ENCODE assay signal across 8 cellular contexts in the genomic region with DNA sequence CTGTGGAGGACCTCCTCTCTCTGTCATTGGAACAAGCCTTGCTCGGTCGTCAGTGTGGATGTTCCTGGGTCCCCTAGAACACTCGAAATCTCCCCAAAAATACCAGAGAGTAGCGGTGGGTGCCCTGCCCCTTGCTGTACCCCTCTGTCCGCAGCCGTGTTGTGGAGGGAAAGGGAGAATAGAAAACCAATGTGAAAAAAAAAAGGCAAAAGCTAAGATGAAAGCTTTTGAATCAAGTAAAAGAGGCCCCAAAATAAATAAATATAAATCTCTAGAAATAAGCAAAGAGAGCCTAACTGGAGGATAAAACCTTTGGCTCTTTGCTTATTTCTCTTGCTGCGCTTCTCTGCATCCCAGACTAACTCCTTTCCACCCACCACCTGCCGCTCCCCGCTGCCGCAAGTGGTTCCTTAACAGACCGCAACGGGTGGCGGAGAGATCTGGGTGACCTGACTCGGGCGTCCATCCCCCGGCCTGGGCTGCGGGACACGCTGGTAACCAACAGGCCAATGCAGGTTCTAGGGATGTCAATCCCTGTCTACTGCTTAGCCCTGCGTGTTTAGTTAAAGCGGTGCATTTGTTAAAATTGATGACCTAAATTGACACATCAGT.
DNase-seq lines count a peak whose midpoint lies in the region; ATAC-seq and TF ChIP-seq lines count a peak whose summit lies in the region.

No MANE protein-coding gene starts in this region.

- H3K9me3 ChIP-seq in BE2C = no peaks in the 10 kb centered on the region

- POLR2A ChIA-PET in HEK293T (lab: Yijun Ruan, JAX) = interaction anchor here (0.8 to 2.1 kb wide), 14 partner anchors 10 to 743 kb away, joined by 3 to 16 read pairs (median 5); a partner anchor contains a TSS

- peaks cover 33% of the 10 kb centered on the region for H3K27me3 Mint-ChIP-seq in brain
- peaks cover 53% of the 10 kb centered on the region for H3K27me3 Mint-ChIP-seq in mesothelial cell of epicardium (ENCODE audit: low read depth)

- H3K4me1 ChIP-seq in BE2C = no peaks in the 10 kb centered on the region

- DNase-seq in BE2C (peak; percentile 47), HEK293T (ENCODE audit: extremely low spot score) (peak; percentile 33), mesothelial cell of epicardium (ENCODE audit: low spot score in 2 of 2, unreplicated experiment in 2 of 2) (no peak), activated gamma-delta T cell (lab: John Stamatoyannopoulos, UW) (no peak), GM19240 (ENCODE audit: insufficient read length, low spot score) (no peak)

- H3K27me3 ChIP-seq in BE2C = no peaks in the 10 kb centered on the region

- ATAC-seq in HG03457 (IDR thresholded peaks at IDR 0.05; ENCODE audit: unreplicated experiment) (no peak), GM18873 (IDR thresholded peaks at IDR 0.05; ENCODE audit: low FRiP score, unreplicated experiment) (no peak)

- H3K4me1 Mint-ChIP-seq in brain = peaks cover 23% of the 10 kb centered on the region
- H3K4me1 Mint-ChIP-seq in mesothelial cell of epicardium = peaks cover 18% of the 10 kb centered on the region

- H3K4me3 Mint-ChIP-seq in brain (peak overlapping the region; percentile 90 to 95 (median 92)), mesothelial cell of epicardium (peak overlapping the region; percentile 74)

- TF ChIP-seq CTCF in BE2C (IDR thresholded peaks at IDR 0.05; ENCODE audit: low read depth, low read length) (no peak), brain (conservative IDR thresholded peaks at IDR 0.05) (no peak), mesothelial cell of epicardium (IDR thresholded peaks at IDR 0.05; ENCODE audit: unreplicated experiment) (no peak)

- CTCF ChIA-PET in HEK293T (lab: Yijun Ruan, JAX) = interaction anchor here (0.7 to 1.0 kb wide), 2 partner anchors 29 to 40 kb away, joined by 3 read pairs; no protein-coding TSS in a partner anchor

- no peaks in the 10 kb centered on the region for H3K36me3 ChIP-seq in BE2C

- H3K36me3 Mint-ChIP-seq in brain (peaks cover 8% of the 10 kb centered on the region), mesothelial cell of epicardium (no peaks in the 10 kb centered on the region)

- H3K9me3 Mint-ChIP-seq in brain = peaks cover 0 to 5% (median 0%) of the 10 kb centered on the region in 5 experiments
- H3K9me3 Mint-ChIP-seq in mesothelial cell of epicardium = no peaks in the 10 kb centered on the region

- peak overlapping the region; percentile 95 for H3K4me3 ChIP-seq in BE2C (ENCODE audit: low read depth, low read length)

- H3K27ac Mint-ChIP-seq in brain = peak overlapping the region; percentile 88 to 97 (median 89)
- H3K27ac Mint-ChIP-seq in mesothelial cell of epicardium = no peak overlapping the region

TF ChIP-seq in HEK293T, 16 proteins besides CTCF, POLR2A, EP300 and RAD21:
- TF ChIP-seq FOXK2 (IDR thresholded peaks at IDR 0.05) (no peak), FOXA1 (IDR thresholded peaks at IDR 0.05) (no peak), TARDBP (IDR thresholded peaks at IDR 0.05) (no peak), NFRKB (IDR thresholded peaks at IDR 0.05) (no peak), HDGF (IDR thresholded peaks at IDR 0.05; ENCODE audit: borderline replicate concordance) (no peak), ZNF384 (IDR thresholded peaks at IDR 0.05) (no peak)

Comparison
In these comparisons a context has a peak if more than half of its experiments do, and no peak if none do; other contexts are left out.
1. DNase-seq: peak in BE2C (single experiment) and HEK293T (single experiment); none in mesothelial cell of epicardium (0 of 2), activated gamma-delta T cell (single experiment) and GM19240 (single experiment).